Comparison of ENCODE assay signal across 28 cellular contexts in genomic region chr18:50410008-50410407, GRCh38. TPM values are rescaled to one million over a fixed set of nuclear protein-coding genes. Genes with fewer than 3 reads are reported as not detected.
DNase-seq lines count a peak whose midpoint lies in the region; ATAC-seq and TF ChIP-seq lines count a peak whose summit lies in the region.
"Had no signal": no experiment of that assay in that cellular context is flagged by ENCODE, and none has a peak within 500 bp of the region (broad histone marks: within the 10 kb centered on the region; RNA-seq: fewer than 3 reads in every experiment).

No MANE protein-coding gene starts in this region.

- intact Hi-C loops in CD8-positive, alpha-beta T cell (cut with DNase I, micrococcal nuclease), result no loop called here

- no peak for ATAC-seq in CD8-positive, alpha-beta T cell
- ATAC-seq: stimulated activated effector memory CD8-positive, alpha-beta T cell treated with anti-CD3 and anti-CD28 coated beads, Interleukin-12 subunit alpha, Interleukin-12 subunit beta, amount 100 ng/mL, for 72 hours had no signal

- H3K36me3 ChIP-seq in CD8-positive, alpha-beta T cell (ENCODE audit: insufficient read depth, low read length), result no peaks in the 10 kb centered on the region
- H3K36me3 ChIP-seq: ascending aorta, cardiac muscle cell, colonic mucosa, heart right ventricle, pancreas, right atrium auricular region, spleen had no signal

- DNase-seq in NCI-H748 (lab: John Stamatoyannopoulos, UW; ENCODE audit: unreplicated experiment), result peak; percentile 30
- DNase-seq in NCI-H748 treated with DMSO at 0.1 percent for 48 hours (lab: John Stamatoyannopoulos, UW), result no peak
- peak; percentile 7 for DNase-seq in Daoy (ENCODE audit: low read depth)
- peak; percentile 41 for DNase-seq in NCI-H345 (lab: John Stamatoyannopoulos, UW)
- peak; percentile 53 for DNase-seq in glutamatergic neuron
- no peak for DNase-seq in NCI-H128 (lab: John Stamatoyannopoulos, UW; ENCODE audit: unreplicated experiment)
- DNase-seq in CD8-positive, alpha-beta T cell, result no peak
- DNase-seq in endothelial cell (ENCODE audit: low spot score), result no peak
- DNase-seq: activated CD4-positive, CD25-positive, alpha-beta regulatory T cell treated with anti-CD3 and anti-CD28 coated beads, Interleukin-2, amount 50 U/mL, for 72 hours; activated effector memory CD4-positive, alpha-beta T cell treated with Interleukin-2 at 50 U/mL for 16 hours; activated naive CD8-positive, alpha-beta T cell treated with anti-CD3 and anti-CD28 coated beads, Interleukin-2, amount 10 ng/mL, durations not matched to agents 7 days and 5 days; colonic mucosa; COR-L47; effector CD8-positive, alpha-beta T cell; foreskin fibroblast; heart right ventricle; NCI-H1105 treated with DMSO at 0.1 percent for 48 hours; NCI-H2081; NCI-H524; pancreas; spleen; stimulated activated CD4-positive, alpha-beta T cell treated with anti-CD3 and anti-CD28 coated beads, Interleukin-4, amount 100 ng/mL, for 1 hour; trophoblast cell had no signal

- CTCF ChIA-PET in CD8-positive, alpha-beta T cell (lab: Charles Lee), result no interaction called here

- peaks cover 1% of the 10 kb centered on the region for H3K4me1 Mint-ChIP-seq in glutamatergic neuron (ENCODE audit: low read depth, unreplicated experiment)
- H3K4me1 Mint-ChIP-seq in CD8-positive, alpha-beta T cell (ENCODE audit: low read depth), result no peaks in the 10 kb centered on the region
- peaks cover 15% of the 10 kb centered on the region for H3K4me1 Mint-ChIP-seq in endothelial cell (ENCODE audit: unreplicated experiment)
- H3K4me1 Mint-ChIP-seq: activated naive CD8-positive, alpha-beta T cell treated with anti-CD3 and anti-CD28 coated beads, Interleukin-2, amount 10 ng/mL, durations not matched to agents 7 days and 5 days; stimulated activated effector memory CD8-positive, alpha-beta T cell treated with anti-CD3 and anti-CD28 coated beads, Interleukin-12 subunit alpha, Interleukin-12 subunit beta, amount 100 ng/mL, for 72 hours had no signal

- TF ChIP-seq CTCF in glutamatergic neuron (IDR thresholded peaks at IDR 0.05; ENCODE audit: partially characterized antibody, unreplicated experiment) (no peak), endothelial cell (IDR thresholded peaks at IDR 0.05; ENCODE audit: unreplicated experiment) (no peak)
- TF ChIP-seq CTCF in CD8-positive, alpha-beta T cell (IDR thresholded peaks at IDR 0.05), result no peak

- H3K9me3 ChIP-seq in CD8-positive, alpha-beta T cell (ENCODE audit: low read length), result no peaks in the 10 kb centered on the region
- H3K9me3 ChIP-seq: ascending aorta, colonic mucosa, heart right ventricle, pancreas, right atrium auricular region, spleen had no signal

- H3K36me3 Mint-ChIP-seq in glutamatergic neuron (ENCODE audit: unreplicated experiment) (no peaks in the 10 kb centered on the region), endothelial cell (ENCODE audit: low read depth, unreplicated experiment) (no peaks in the 10 kb centered on the region)
- no peaks in the 10 kb centered on the region for H3K36me3 Mint-ChIP-seq in CD8-positive, alpha-beta T cell
- H3K36me3 Mint-ChIP-seq: activated naive CD8-positive, alpha-beta T cell treated with anti-CD3 and anti-CD28 coated beads, Interleukin-2, amount 10 ng/mL, durations not matched to agents 7 days and 5 days; stimulated activated effector memory CD8-positive, alpha-beta T cell treated with anti-CD3 and anti-CD28 coated beads, Interleukin-12 subunit alpha, Interleukin-12 subunit beta, amount 100 ng/mL, for 72 hours had no signal

- H3K9me3 Mint-ChIP-seq in glutamatergic neuron (ENCODE audit: unreplicated experiment) (peaks cover under 1% of the 10 kb centered on the region), endothelial cell (ENCODE audit: unreplicated experiment) (no peaks in the 10 kb centered on the region)
- no peaks in the 10 kb centered on the region for H3K9me3 Mint-ChIP-seq in CD8-positive, alpha-beta T cell
- H3K9me3 Mint-ChIP-seq: activated naive CD8-positive, alpha-beta T cell treated with anti-CD3 and anti-CD28 coated beads, Interleukin-2, amount 10 ng/mL, durations not matched to agents 7 days and 5 days; stimulated activated effector memory CD8-positive, alpha-beta T cell treated with anti-CD3 and anti-CD28 coated beads, Interleukin-12 subunit alpha, Interleukin-12 subunit beta, amount 100 ng/mL, for 72 hours; T-helper 1 cell treated with Interleukin-12 subunit alpha and Interleukin-12 subunit beta and Interleukin-4 antibody, amounts not matched to agents 30 μg/mL and 1 μg/mL, for 36 hours had no signal

- H3K4me3 Mint-ChIP-seq in glutamatergic neuron (ENCODE audit: unreplicated experiment), result no peak overlapping the region
- H3K4me3 Mint-ChIP-seq in CD8-positive, alpha-beta T cell, result no peak overlapping the region
- no peak overlapping the region for H3K4me3 Mint-ChIP-seq in endothelial cell (ENCODE audit: unreplicated experiment)
- H3K4me3 Mint-ChIP-seq: activated naive CD8-positive, alpha-beta T cell treated with anti-CD3 and anti-CD28 coated beads, Interleukin-2, amount 10 ng/mL, durations not matched to agents 7 days and 5 days; stimulated activated effector memory CD8-positive, alpha-beta T cell treated with anti-CD3 and anti-CD28 coated beads, Interleukin-12 subunit alpha, Interleukin-12 subunit beta, amount 100 ng/mL, for 72 hours; T-helper 1 cell treated with Interleukin-12 subunit alpha and Interleukin-12 subunit beta and Interleukin-4 antibody, amounts not matched to agents 30 μg/mL and 1 μg/mL, for 36 hours had no signal

- no peak overlapping the region for H3K27ac Mint-ChIP-seq in glutamatergic neuron (ENCODE audit: unreplicated experiment)
- no peak overlapping the region for H3K27ac Mint-ChIP-seq in CD8-positive, alpha-beta T cell
- H3K27ac Mint-ChIP-seq in endothelial cell (ENCODE audit: unreplicated experiment), result no peak overlapping the region
- H3K27ac Mint-ChIP-seq: activated naive CD8-positive, alpha-beta T cell treated with anti-CD3 and anti-CD28 coated beads, Interleukin-2, amount 10 ng/mL, durations not matched to agents 7 days and 5 days; stimulated activated effector memory CD8-positive, alpha-beta T cell treated with anti-CD3 and anti-CD28 coated beads, Interleukin-12 subunit alpha, Interleukin-12 subunit beta, amount 100 ng/mL, for 72 hours; T-helper 1 cell treated with Interleukin-12 subunit alpha and Interleukin-12 subunit beta and Interleukin-4 antibody, amounts not matched to agents 30 μg/mL and 1 μg/mL, for 36 hours had no signal

- H3K27me3 Mint-ChIP-seq in glutamatergic neuron (ENCODE audit: unreplicated experiment) (no peaks in the 10 kb centered on the region), endothelial cell (ENCODE audit: unreplicated experiment) (peaks cover 1% of the 10 kb centered on the region)
- peaks cover 40% of the 10 kb centered on the region for H3K27me3 Mint-ChIP-seq in CD8-positive, alpha-beta T cell (ENCODE audit: low read depth)

- no peaks in the 10 kb centered on the region for H3K4me1 ChIP-seq in CD8-positive, alpha-beta T cell (ENCODE audit: insufficient read depth, low read length)
- H3K4me1 ChIP-seq: ascending aorta, colonic mucosa, pancreas, right atrium auricular region, spleen had no signal

- no peaks in the 10 kb centered on the region for H3K27me3 ChIP-seq in CD8-positive, alpha-beta T cell (ENCODE audit: insufficient read depth, low read length)
- H3K27me3 ChIP-seq: ascending aorta, cardiac muscle cell, colonic mucosa, pancreas, right atrium auricular region had no signal

- POLR2A ChIA-PET in CD8-positive, alpha-beta T cell (lab: Charles Lee), result no interaction called here

- no peak overlapping the region for H3K4me3 ChIP-seq in CD8-positive, alpha-beta T cell (ENCODE audit: low read depth, low read length)
- H3K4me3 ChIP-seq: ascending aorta, cardiac muscle cell, colonic mucosa, heart right ventricle, pancreas, right atrium auricular region, spleen had no signal

- H3K27ac ChIP-seq in CD8-positive, alpha-beta T cell (ENCODE audit: low read depth, low read length), result no peak overlapping the region
- H3K27ac ChIP-seq: ascending aorta, cardiac muscle cell, colonic mucosa, pancreas, right atrium auricular region, spleen had no signal

RNA-seq across cellular contexts. Expression of gene SKA1, which starts 35.2 kb away (rescaled TPM):
- 48.2 and 62.6 TPM in 2 replicates for total RNA-seq in Daoy (2014; rRNA removed; shearing (Covaris generic))
- 2.0 TPM for total RNA-seq in glutamatergic neuron (ENCODE audit: unreplicated experiment)
- total RNA-seq in CD8-positive, alpha-beta T cell, result under 1 TPM; 0.22 to 0.27 TPM
- total RNA-seq in endothelial cell (ENCODE audit: unreplicated experiment), result 4.7 TPM
- total RNA-seq: ascending aorta had no signal

Comparison
In these comparisons a context has a peak if more than half of its experiments do, and no peak if none do; other contexts are left out.
1. DNase-seq: peak in NCI-H748 (single experiment), Daoy (single experiment), NCI-H345 (single experiment) and glutamatergic neuron (single experiment); none in NCI-H748 treated with DMSO at 0.1 percent for 48 hours (single experiment), NCI-H128 (single experiment), CD8-positive, alpha-beta T cell (0 of 7) and endothelial cell (single experiment).